ENCODE assay signal across 13 cellular contexts in the genomic region with DNA sequence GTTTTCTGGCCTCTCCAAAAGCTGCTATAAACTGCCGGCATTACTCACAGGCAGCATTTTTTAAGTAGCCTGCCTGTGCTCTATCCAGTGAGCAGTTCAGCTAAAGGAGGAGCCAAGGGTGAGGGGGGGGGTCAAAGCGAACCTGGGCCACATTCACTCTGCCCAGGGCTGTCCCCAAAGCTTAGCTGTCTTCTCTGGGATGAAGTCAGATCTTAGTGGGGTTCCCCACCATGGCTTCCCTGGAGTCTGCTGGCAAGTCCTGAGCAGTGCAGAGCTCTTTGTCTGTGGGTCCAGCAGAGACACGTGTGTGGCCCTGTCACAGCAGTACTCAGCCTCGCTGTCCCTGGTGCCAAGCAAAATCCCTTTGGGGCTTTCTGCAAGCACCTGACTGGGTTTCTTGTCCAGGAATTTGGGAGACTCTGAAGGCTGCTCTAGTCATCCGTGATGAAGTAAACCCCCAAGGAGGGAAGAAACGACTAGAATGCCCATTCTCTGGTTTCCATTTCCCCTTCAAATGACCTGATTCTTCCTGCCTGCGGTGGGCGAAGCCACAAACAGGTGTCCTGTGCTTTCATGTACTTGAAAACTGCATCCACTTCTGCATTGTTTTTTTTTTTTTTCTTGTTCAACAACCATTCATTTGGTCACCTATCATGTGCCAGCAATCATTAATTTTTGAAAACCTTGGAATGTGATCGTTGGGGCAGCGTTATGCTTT. TPM values are rescaled to one million over a fixed set of nuclear protein-coding genes. Genes with fewer than 3 reads are reported as not detected.
A peak's percentile ranks its signal among the peaks of the same experiment; 100 is the strongest.
DNase-seq lines count a peak whose midpoint lies in the region; ATAC-seq, FAIRE-seq and TF ChIP-seq lines count a peak whose summit lies in the region.
"Had no signal": no experiment of that assay in that cellular context is flagged by ENCODE, and none has a peak within 500 bp of the region (broad histone marks: within the 10 kb centered on the region; RNA-seq: fewer than 3 reads in every experiment).

No MANE protein-coding gene starts in this region.

- H3K79me2 ChIP-seq in astrocyte (ENCODE audit: insufficient read depth, low read length) = no peaks in the 10 kb centered on the region

- H3K4me1 ChIP-seq in astrocyte (ENCODE audit: insufficient read depth, low read length) = peaks cover 8% of the 10 kb centered on the region
- H3K4me1 ChIP-seq in upper lobe of left lung = peaks cover 15 to 54% (median 43%) of the 10 kb centered on the region in 4 donors
- H3K4me1 ChIP-seq: A549 had no signal

- no peak overlapping the region for H3K4me3 ChIP-seq in astrocyte (ENCODE audit: insufficient read depth, low read depth, low read length)
- H3K4me3 ChIP-seq in upper lobe of left lung = no peak overlapping the region
- H3K4me3 ChIP-seq: A549 had no signal

- H3K27ac ChIP-seq in astrocyte (ENCODE audit: low read depth, low read length) (no peak overlapping the region), upper lobe of left lung (peak overlapping the region in 3 of 4 donors; percentile 55 to 66 (median 58))
- H3K27ac ChIP-seq in CD4-positive, alpha-beta T cell (ENCODE audit: low read depth, low read length) = no peak overlapping the region
- H3K27ac ChIP-seq: A549 had no signal

- CTCF ChIA-PET in CD4-positive, alpha-beta T cell (lab: Charles Lee) = no interaction called here

- H3K9me3 ChIP-seq in astrocyte (ENCODE audit: insufficient read depth, low read depth, low read length) (no peaks in the 10 kb centered on the region), upper lobe of left lung (no peaks in the 10 kb centered on the region)
- no peaks in the 10 kb centered on the region for H3K9me3 ChIP-seq in CD4-positive, alpha-beta T cell (ENCODE audit: control insufficient read depth, low read length)
- H3K9me3 ChIP-seq: A549 had no signal

- no peaks in the 10 kb centered on the region for H3K36me3 Mint-ChIP-seq in activated naive CD8-positive, alpha-beta T cell treated with anti-CD3 and anti-CD28 coated beads, Interleukin-2, amount 10 ng/mL, durations not matched to agents 7 days and 5 days
- H3K36me3 Mint-ChIP-seq in activated naive CD8-positive, alpha-beta T cell treated with anti-CD3 and anti-CD28 coated beads, Interleukin-2, amount 50 U/mL, for 24 hours (ENCODE audit: low read depth) = no peaks in the 10 kb centered on the region
- no peaks in the 10 kb centered on the region for H3K36me3 Mint-ChIP-seq in astrocyte (ENCODE audit: low read depth, unreplicated experiment)
- no peaks in the 10 kb centered on the region for H3K36me3 Mint-ChIP-seq in CD4-positive, alpha-beta T cell (ENCODE audit: low read depth)
- no peaks in the 10 kb centered on the region for H3K36me3 Mint-ChIP-seq in chondrocyte (ENCODE audit: low read depth)

- H3K9ac ChIP-seq in astrocyte (ENCODE audit: low read length) = no peak overlapping the region

- no peak overlapping the region for H3K4me3 Mint-ChIP-seq in activated naive CD8-positive, alpha-beta T cell treated with anti-CD3 and anti-CD28 coated beads, Interleukin-2, amount 10 ng/mL, durations not matched to agents 7 days and 5 days
- no peak overlapping the region for H3K4me3 Mint-ChIP-seq in activated naive CD8-positive, alpha-beta T cell treated with anti-CD3 and anti-CD28 coated beads, Interleukin-2, amount 50 U/mL, for 24 hours
- no peak overlapping the region for H3K4me3 Mint-ChIP-seq in astrocyte (ENCODE audit: unreplicated experiment)
- H3K4me3 Mint-ChIP-seq in CD4-positive, alpha-beta T cell = no peak overlapping the region
- H3K4me3 Mint-ChIP-seq in chondrocyte (ENCODE audit: unreplicated experiment) = no peak overlapping the region

- H3K4me1 Mint-ChIP-seq in activated naive CD8-positive, alpha-beta T cell treated with anti-CD3 and anti-CD28 coated beads, Interleukin-2, amount 10 ng/mL, durations not matched to agents 7 days and 5 days = peaks cover 13% of the 10 kb centered on the region
- peaks cover 4% of the 10 kb centered on the region for H3K4me1 Mint-ChIP-seq in activated naive CD8-positive, alpha-beta T cell treated with anti-CD3 and anti-CD28 coated beads, Interleukin-2, amount 50 U/mL, for 24 hours
- peaks cover 4% of the 10 kb centered on the region for H3K4me1 Mint-ChIP-seq in astrocyte (ENCODE audit: low read depth, unreplicated experiment)
- H3K4me1 Mint-ChIP-seq in CD4-positive, alpha-beta T cell (ENCODE audit: low read depth) = peaks cover 4% of the 10 kb centered on the region
- H3K4me1 Mint-ChIP-seq in chondrocyte (ENCODE audit: low read depth) = no peaks in the 10 kb centered on the region

- H3K9me3 Mint-ChIP-seq in activated naive CD8-positive, alpha-beta T cell treated with anti-CD3 and anti-CD28 coated beads, Interleukin-2, amount 10 ng/mL, durations not matched to agents 7 days and 5 days = no peaks in the 10 kb centered on the region
- H3K9me3 Mint-ChIP-seq in activated naive CD8-positive, alpha-beta T cell treated with anti-CD3 and anti-CD28 coated beads, Interleukin-2, amount 50 U/mL, for 24 hours = no peaks in the 10 kb centered on the region
- H3K9me3 Mint-ChIP-seq in astrocyte (ENCODE audit: unreplicated experiment) (no peaks in the 10 kb centered on the region), chondrocyte (ENCODE audit: low read depth) (no peaks in the 10 kb centered on the region)
- no peaks in the 10 kb centered on the region for H3K9me3 Mint-ChIP-seq in CD4-positive, alpha-beta T cell

- no peak overlapping the region for H3K4me2 ChIP-seq in astrocyte (ENCODE audit: low read length)
- H3K4me2 ChIP-seq: A549 had no signal

- H3K27ac Mint-ChIP-seq in activated naive CD8-positive, alpha-beta T cell treated with anti-CD3 and anti-CD28 coated beads, Interleukin-2, amount 10 ng/mL, durations not matched to agents 7 days and 5 days = no peak overlapping the region
- no peak overlapping the region for H3K27ac Mint-ChIP-seq in activated naive CD8-positive, alpha-beta T cell treated with anti-CD3 and anti-CD28 coated beads, Interleukin-2, amount 50 U/mL, for 24 hours
- peak overlapping the region; percentile 58 for H3K27ac Mint-ChIP-seq in astrocyte (ENCODE audit: unreplicated experiment)
- no peak overlapping the region for H3K27ac Mint-ChIP-seq in CD4-positive, alpha-beta T cell
- H3K27ac Mint-ChIP-seq in chondrocyte (ENCODE audit: unreplicated experiment) = no peak overlapping the region

- TF ChIP-seq CTCF in astrocyte (IDR thresholded peaks at IDR 0.05; ENCODE audit: insufficient read depth, low read depth, low read length) (no peak), upper lobe of left lung (IDR thresholded peaks at IDR 0.05) (no peak), chondrocyte (IDR thresholded peaks at IDR 0.05) (no peak)
- TF ChIP-seq CTCF in CD4-positive, alpha-beta T cell (IDR thresholded peaks at IDR 0.05) = no peak

- DNase-seq in activated naive CD8-positive, alpha-beta T cell treated with anti-CD3 and anti-CD28 coated beads, Interleukin-2, amount 10 ng/mL, durations not matched to agents 7 days and 5 days = no peak
- no peak for DNase-seq in activated naive CD8-positive, alpha-beta T cell treated with anti-CD3 and anti-CD28 coated beads, Interleukin-2, amount 50 U/mL, for 24 hours
- DNase-seq in astrocyte (ENCODE audit: low read depth) (no peak), upper lobe of left lung (peak in 1 of 2 donors; percentile 46), chondrocyte (ENCODE audit: low spot score) (no peak), RKO (ENCODE audit: low spot score) (no peak)
- DNase-seq in CD4-positive, alpha-beta T cell = no peak
- DNase-seq: GF-D8, glutamatergic neuron, NCI-H2171 treated with DMSO at 0.1 percent for 48 hours had no signal

- H3K36me3 ChIP-seq in astrocyte (ENCODE audit: insufficient read depth, low read length) = no peaks in the 10 kb centered on the region
- H3K36me3 ChIP-seq in upper lobe of left lung = no peaks in the 10 kb centered on the region

- H2AFZ ChIP-seq in astrocyte (ENCODE audit: low read depth, low read length) = no peak overlapping the region

- H4K20me1 ChIP-seq in astrocyte (ENCODE audit: insufficient read depth, low read length) = no peaks in the 10 kb centered on the region

- no peak for TF ChIP-seq POLR2A in upper lobe of left lung (IDR thresholded peaks at IDR 0.05)

- POLR2A ChIA-PET in activated naive CD8-positive, alpha-beta T cell treated with anti-CD3 and anti-CD28 coated beads, Interleukin-2, amount 10 ng/mL, durations not matched to agents 7 days and 5 days (lab: Charles Lee) = no interaction called here
- POLR2A ChIA-PET in CD4-positive, alpha-beta T cell (lab: Charles Lee) = no interaction called here

- WGBS in upper lobe of left lung, 2 donors = 54 to 71% methylated on average over 10 of the region's 10 CpGs

- no peak for TF ChIP-seq EP300 in upper lobe of left lung (IDR thresholded peaks at IDR 0.05)

- intact Hi-C loops in CD4-positive, alpha-beta T cell (cut with DNase I, micrococcal nuclease) = no loop called here

- H3K27me3 Mint-ChIP-seq in activated naive CD8-positive, alpha-beta T cell treated with anti-CD3 and anti-CD28 coated beads, Interleukin-2, amount 10 ng/mL, durations not matched to agents 7 days and 5 days = peaks cover 56% of the 10 kb centered on the region
- peaks cover 43% of the 10 kb centered on the region for H3K27me3 Mint-ChIP-seq in activated naive CD8-positive, alpha-beta T cell treated with anti-CD3 and anti-CD28 coated beads, Interleukin-2, amount 50 U/mL, for 24 hours
- H3K27me3 Mint-ChIP-seq in astrocyte (ENCODE audit: low read depth, unreplicated experiment) = peaks cover 33% of the 10 kb centered on the region
- peaks cover 48% of the 10 kb centered on the region for H3K27me3 Mint-ChIP-seq in CD4-positive, alpha-beta T cell
- peaks cover 9% of the 10 kb centered on the region for H3K27me3 Mint-ChIP-seq in chondrocyte (ENCODE audit: low read depth)

- peaks cover 17% of the 10 kb centered on the region for H3K27me3 ChIP-seq in astrocyte (ENCODE audit: insufficient read depth, low read length)
- H3K27me3 ChIP-seq in upper lobe of left lung = peaks cover 0 to 11% (median 4%) of the 10 kb centered on the region in 4 donors
- peaks cover 40% of the 10 kb centered on the region for H3K27me3 ChIP-seq in CD4-positive, alpha-beta T cell (ENCODE audit: control insufficient read depth, insufficient read depth, low read length)

- ATAC-seq in activated naive CD8-positive, alpha-beta T cell treated with anti-CD3 and anti-CD28 coated beads, Interleukin-2, amount 10 ng/mL, durations not matched to agents 7 days and 5 days (ENCODE audit: low read depth) = peak; percentile 28
- no peak for ATAC-seq in activated naive CD8-positive, alpha-beta T cell treated with anti-CD3 and anti-CD28 coated beads, Interleukin-2, amount 50 U/mL, for 24 hours
- ATAC-seq in HG02943 (IDR thresholded peaks at IDR 0.05; ENCODE audit: low read depth, unreplicated experiment) = peak; percentile 77
- ATAC-seq in upper lobe of left lung (ENCODE audit: low FRiP score in 2 of 2) = no peak
- no peak for ATAC-seq in CD4-positive, alpha-beta T cell (ENCODE audit: poor library complexity)
- ATAC-seq: A549 had no signal

- no peak for FAIRE-seq in astrocyte (lab: Jason Lieb, UNC)
- FAIRE-seq: A549 had no signal

RNA-seq across cellular contexts. Expression of gene KCNJ5, which starts 2.6 kb away (rescaled TPM):
- total RNA-seq in activated naive CD8-positive, alpha-beta T cell treated with anti-CD3 and anti-CD28 coated beads, Interleukin-2, amount 10 ng/mL, durations not matched to agents 7 days and 5 days = under 1 TPM; 0.17 to 0.20 TPM
- 1.4 TPM in 2 replicates for total RNA-seq in astrocyte
- total RNA-seq in upper lobe of left lung = 1 to 10 TPM; 1.5 to 7.5 (median 4.9) TPM
- under 1 TPM in 1 of 2 experiments, not detected in 1; 0.05 TPM for total RNA-seq in CD4-positive, alpha-beta T cell
- total RNA-seq in chondrocyte = 0.15 to 0.18 TPM in 2 of 3 replicates, not detected in the other

RNA-seq across cellular contexts. Expression of gene KCNJ1, which starts 26.6 kb away (rescaled TPM):
- total RNA-seq in activated naive CD8-positive, alpha-beta T cell treated with anti-CD3 and anti-CD28 coated beads, Interleukin-2, amount 10 ng/mL, durations not matched to agents 7 days and 5 days = under 1 TPM in 1 of 2 experiments, not detected in 1; 0.14 TPM
- total RNA-seq in astrocyte = 0.14 TPM in 1 of 2 replicates, not detected in the other
- total RNA-seq in upper lobe of left lung = under 1 TPM in 3 of 6 donors, not detected in 3; 0.15 to 0.59 (median 0.20) TPM
- under 1 TPM; 0.22 to 0.27 TPM for total RNA-seq in CD4-positive, alpha-beta T cell
- not detected in 3 replicates for total RNA-seq in chondrocyte
- total RNA-seq: ureter had no signal

RNA-seq across cellular contexts. Expression of gene TP53AIP1, which starts 48.9 kb away (rescaled TPM):
- total RNA-seq in activated naive CD8-positive, alpha-beta T cell treated with anti-CD3 and anti-CD28 coated beads, Interleukin-2, amount 10 ng/mL, durations not matched to agents 7 days and 5 days = not detected
- total RNA-seq in astrocyte (0.20 TPM in 1 of 2 replicates, not detected in the other), upper lobe of left lung (under 1 TPM in 1 of 6 donors, not detected in 5; 0.89 TPM), chondrocyte (0.17 TPM in 1 of 3 replicates, not detected in the others)
- total RNA-seq in CD4-positive, alpha-beta T cell = under 1 TPM in 1 of 2 experiments, not detected in 1; 0.20 TPM

Comparison
In these comparisons a context has a peak if more than half of its experiments do, and no peak if none do; other contexts are left out.
1. ATAC-seq: peak in activated naive CD8-positive, alpha-beta T cell treated with anti-CD3 and anti-CD28 coated beads, Interleukin-2, amount 10 ng/mL, durations not matched to agents 7 days and 5 days (single experiment) and HG02943 (single experiment); none in activated naive CD8-positive, alpha-beta T cell treated with anti-CD3 and anti-CD28 coated beads, Interleukin-2, amount 50 U/mL, for 24 hours (single experiment), upper lobe of left lung (0 of 2) and CD4-positive, alpha-beta T cell (single experiment).
2. H3K27ac ChIP-seq: peak in upper lobe of left lung (3 of 4); none in astrocyte (single experiment) and CD4-positive, alpha-beta T cell (single experiment).